ENCODE assay signal across 8 cellular contexts in genomic region chr1:94514095-94514727, GRCh38. TPM values are rescaled to one million over a fixed set of nuclear protein-coding genes. Genes with fewer than 3 reads are reported as not detected.
DNase-seq lines count a peak whose midpoint lies in the region; ATAC-seq, FAIRE-seq and TF ChIP-seq lines count a peak whose summit lies in the region.

No MANE protein-coding gene starts in this region.

- 78 to 92% (median 78%) methylated on average over 2 of the region's 2 CpGs for WGBS in small intestine, 3 donors

- FAIRE-seq in small intestine (lab: Jason Lieb, UNC) = no peak

- TF ChIP-seq CTCF in HFF-Myc (IDR thresholded peaks at IDR 0.05; ENCODE audit: low read depth, low read length, missing control alignments) = peak; percentile 71

- H3K27me3 Mint-ChIP-seq in naive thymus-derived CD4-positive, alpha-beta T cell = no peaks in the 10 kb centered on the region

- H3K27ac Mint-ChIP-seq in naive thymus-derived CD4-positive, alpha-beta T cell = no peak overlapping the region

- H3K4me1 ChIP-seq in small intestine (ENCODE audit: control insufficient read depth in 2 of 2, insufficient read depth in 1 of 2, low read depth in 1 of 2, low read length in 1 of 2) = no peaks in the 10 kb centered on the region
- no peaks in the 10 kb centered on the region for H3K4me1 ChIP-seq in naive thymus-derived CD4-positive, alpha-beta T cell (ENCODE audit: control insufficient read depth in 2 of 2, insufficient read depth in 2 of 2, low read length in 2 of 2)

- H3K36me3 ChIP-seq in small intestine (ENCODE audit: control insufficient read depth in 2 of 2, insufficient read depth in 2 of 2, low read length in 2 of 2) = no peaks in the 10 kb centered on the region
- peaks cover 0 to 9% (median 0%) of the 10 kb centered on the region in 3 experiments for H3K36me3 ChIP-seq in naive thymus-derived CD4-positive, alpha-beta T cell (ENCODE audit: control insufficient read depth in 2 of 3, insufficient read depth in 3 of 3, low read length in 3 of 3)

- no peak overlapping the region for H3K4me3 ChIP-seq in HFF-Myc (replicated peaks; ENCODE audit: low read depth, low read length)
- H3K4me3 ChIP-seq in small intestine (ENCODE audit: low read depth in 1 of 2, low read length in 2 of 2) = no peak overlapping the region
- H3K4me3 ChIP-seq in naive thymus-derived CD4-positive, alpha-beta T cell (ENCODE audit: low read length) = no peak overlapping the region

- H3K9me3 ChIP-seq in small intestine (ENCODE audit: control insufficient read depth, low read depth) = no peaks in the 10 kb centered on the region
- H3K9me3 ChIP-seq in naive thymus-derived CD4-positive, alpha-beta T cell (ENCODE audit: control insufficient read depth in 2 of 3, low read length in 3 of 3) = no peaks in the 10 kb centered on the region

- intact Hi-C loops in naive thymus-derived CD4-positive, alpha-beta T cell (cut with micrococcal nuclease) = loop anchor here (1.0 kb wide), 3 partner anchors 287 to 529 kb away; no protein-coding TSS in a partner anchor

- H3K9me3 Mint-ChIP-seq in naive thymus-derived CD4-positive, alpha-beta T cell = no peaks in the 10 kb centered on the region

- H3K27me3 ChIP-seq in small intestine (ENCODE audit: control insufficient read depth in 2 of 2, insufficient read depth in 2 of 2, low read length in 2 of 2) = no peaks in the 10 kb centered on the region
- H3K27me3 ChIP-seq in naive thymus-derived CD4-positive, alpha-beta T cell (ENCODE audit: control insufficient read depth in 2 of 2, insufficient read depth in 2 of 2, low read length in 2 of 2) = no peaks in the 10 kb centered on the region

- no peak overlapping the region for H3K27ac ChIP-seq in small intestine (ENCODE audit: low read depth in 1 of 2, low read length in 1 of 2)
- H3K27ac ChIP-seq in naive thymus-derived CD4-positive, alpha-beta T cell (ENCODE audit: low read depth, low read length) = no peak overlapping the region

- no peak for ATAC-seq in HG03354 (IDR thresholded peaks at IDR 0.05; ENCODE audit: poor library complexity, severe bottlenecking, unreplicated experiment)
- ATAC-seq in naive thymus-derived CD4-positive, alpha-beta T cell = no peak
- no peak for ATAC-seq in GM21390 (IDR thresholded peaks at IDR 0.05; ENCODE audit: unreplicated experiment)

- H3K36me3 Mint-ChIP-seq in naive thymus-derived CD4-positive, alpha-beta T cell = peaks cover 0 to 44% (median 18%) of the 10 kb centered on the region in 5 donors

- no peak overlapping the region for H3K4me3 Mint-ChIP-seq in naive thymus-derived CD4-positive, alpha-beta T cell

- DNase-seq in DMS53 treated with DMSO at 0.1 percent for 48 hours (lab: John Stamatoyannopoulos, UW; ENCODE audit: unreplicated experiment) (peak; percentile 48), HFF-Myc (ENCODE audit: extremely low read depth, low read depth) (no peak), SKM-1 treated with dmso at 0.1 percent for 144 hours (lab: John Stamatoyannopoulos, UW; ENCODE audit: unreplicated experiment) (peak; percentile 10), foreskin melanocyte (peak; percentile 15), small intestine (peak; percentile 44)
- DNase-seq in naive thymus-derived CD4-positive, alpha-beta T cell = no peak

- H3K4me1 Mint-ChIP-seq in naive thymus-derived CD4-positive, alpha-beta T cell = no peaks in the 10 kb centered on the region

- POLR2A ChIA-PET in naive thymus-derived CD4-positive, alpha-beta T cell (lab: Charles Lee) = no interaction called here

- CTCF ChIA-PET in naive thymus-derived CD4-positive, alpha-beta T cell (lab: Charles Lee) = no interaction called here

RNA-seq across cellular contexts. Expression of gene F3, which starts 27.3 kb away (rescaled TPM):
- 10 to 100 TPM; 11.0 to 23.9 (median 13.2) TPM for polyA plus RNA-seq in small intestine
- 1 to 10 TPM in 1 of 5 experiments, under 1 TPM in 1, not detected in 3; 0.69 to 1.7 TPM for total RNA-seq in naive thymus-derived CD4-positive, alpha-beta T cell
- polyA plus RNA-seq in naive thymus-derived CD4-positive, alpha-beta T cell = not detected

Comparison
In these comparisons a context has a peak if more than half of its experiments do, and no peak if none do; other contexts are left out.
1. DNase-seq: peak in DMS53 treated with DMSO at 0.1 percent for 48 hours (single experiment), SKM-1 treated with dmso at 0.1 percent for 144 hours (single experiment), foreskin melanocyte (single experiment) and small intestine (single experiment); none in HFF-Myc (single experiment) and naive thymus-derived CD4-positive, alpha-beta T cell (0 of 9).
2. RNA of gene F3, which starts 27.3 kb away (polyA plus RNA-seq): 11.0 to 23.9 TPM in small intestine; not detected in naive thymus-derived CD4-positive, alpha-beta T cell; every median in the first group is over 10 times any median in the second.